Comparison of ENCODE assay signal across 5 cellular contexts in genomic region chr15:81257435-81257834, GRCh38.
"Had no signal": no experiment of that assay in that cellular context is flagged by ENCODE, and none has a peak within 500 bp of the region (broad histone marks: within the 10 kb centered on the region; RNA-seq: fewer than 3 reads in every experiment).

No MANE protein-coding gene starts in this region.

- H3K9me3 Mint-ChIP-seq: GM23338, H9 had no signal

- H3K4me3 Mint-ChIP-seq: GM23338, H9 had no signal

- H3K4me3 ChIP-seq: GM23338, K562 had no signal

- H3K4me2 ChIP-seq: GM23338 had no signal

- ATAC-seq: HepG2 had no signal

- H3K4me1 Mint-ChIP-seq: GM23338 had no signal

- H3K27ac Mint-ChIP-seq: GM23338, H9 had no signal

- H2AFZ ChIP-seq: GM23338 had no signal

- DNase-seq: H9, KG1 had no signal
